Comparison of ENCODE assay signal across 8 cellular contexts in genomic region chr9:83473488-83473971, GRCh38.
DNase-seq lines count a peak whose midpoint lies in the region; ATAC-seq, FAIRE-seq and TF ChIP-seq lines count a peak whose summit lies in the region.

No MANE protein-coding gene starts in this region.

- peak overlapping the region; percentile 76 to 78 for H3K27ac ChIP-seq in A549

- peak overlapping the region; percentile 79 for H3K4me3 Mint-ChIP-seq in activated naive CD8-positive, alpha-beta T cell treated with anti-CD3 and anti-CD28 coated beads, Interleukin-2, amount 10 ng/mL, durations not matched to agents 7 days and 5 days

- peak overlapping the region; percentile 28 for H3K4me3 ChIP-seq in A549

- no peak for TF ChIP-seq CTCF in A549 (IDR thresholded peaks at IDR 0.05)

- no peak for TF ChIP-seq POLR2A in A549 (IDR thresholded peaks at IDR 0.05; ENCODE audit: low read length)

- ATAC-seq in A549, result no peak
- peak; percentile 86 for ATAC-seq in GM19023 (IDR thresholded peaks at IDR 0.05; ENCODE audit: unreplicated experiment)
- ATAC-seq in HG03097 (IDR thresholded peaks at IDR 0.05; ENCODE audit: low FRiP score, unreplicated experiment), result peak; percentile 93
- peak; percentile 86 for ATAC-seq in activated naive CD8-positive, alpha-beta T cell treated with anti-CD3 and anti-CD28 coated beads, Interleukin-2, amount 10 ng/mL, durations not matched to agents 7 days and 5 days (ENCODE audit: low read depth)
- ATAC-seq in stimulated activated naive CD8-positive, alpha-beta T cell treated with anti-CD3 and anti-CD28 coated beads, Interleukin-15, Interleukin-2, amounts not matched to agents 100 U/mL and 50 U/mL, for 24 hours, result peak; percentile 55

- peak overlapping the region; percentile 90 for H3K4me2 ChIP-seq in A549

- 22% methylated on average over 5 of the region's 5 CpGs for WGBS in A549 (ENCODE audit: missing lambda C conversion rate)

- H3K27me3 Mint-ChIP-seq in activated naive CD8-positive, alpha-beta T cell treated with anti-CD3 and anti-CD28 coated beads, Interleukin-2, amount 10 ng/mL, durations not matched to agents 7 days and 5 days, result no peaks in the 10 kb centered on the region

- peaks cover 2% of the 10 kb centered on the region for H3K36me3 Mint-ChIP-seq in activated naive CD8-positive, alpha-beta T cell treated with anti-CD3 and anti-CD28 coated beads, Interleukin-2, amount 10 ng/mL, durations not matched to agents 7 days and 5 days

- FAIRE-seq in A549 (lab: Jason Lieb, UNC), result peak; percentile 63

- no peak; a peak in 1 of 5 replicates for TF ChIP-seq EP300 in A549 (IDR thresholded peaks at IDR 0.05)

- peaks cover 4% of the 10 kb centered on the region for H3K9me3 Mint-ChIP-seq in activated naive CD8-positive, alpha-beta T cell treated with anti-CD3 and anti-CD28 coated beads, Interleukin-2, amount 10 ng/mL, durations not matched to agents 7 days and 5 days

- peaks cover 40% of the 10 kb centered on the region for H3K4me1 ChIP-seq in A549

- CTCF ChIA-PET in A549 (lab: Yijun Ruan, JAX), result no interaction called here

- TF ChIP-seq RAD21 in A549 (conservative IDR thresholded peaks at IDR 0.05 in 1 of 2, IDR thresholded peaks at IDR 0.05 in 1 of 2), result no peak

- peak in 1 of 2 experiments; percentile 27 for DNase-seq in A549 (ENCODE audit: low read depth in 1 of 2, low spot score in 1 of 2)
- DNase-seq in activated naive CD8-positive, alpha-beta T cell treated with anti-CD3 and anti-CD28 coated beads, Interleukin-2, amount 10 ng/mL, durations not matched to agents 7 days and 5 days, result no peak
- DNase-seq in stimulated activated naive CD8-positive, alpha-beta T cell treated with anti-CD3 and anti-CD28 coated beads, Interleukin-15, Interleukin-2, amounts not matched to agents 100 U/mL and 50 U/mL, for 24 hours, result peak; percentile 5
- DNase-seq in anterior cingulate cortex (lab: John Stamatoyannopoulos, UW), result no peak
- no peak for DNase-seq in NCI-H1092 (lab: John Stamatoyannopoulos, UW)
- no peak for DNase-seq in activated CD4-positive, alpha-beta T cell treated with anti-CD3 and anti-CD28 coated beads, Interleukin-2, amount 50 U/mL, for 48 hours

- H3K9me3 ChIP-seq in A549, result no peaks in the 10 kb centered on the region

- H3K27ac Mint-ChIP-seq in activated naive CD8-positive, alpha-beta T cell treated with anti-CD3 and anti-CD28 coated beads, Interleukin-2, amount 10 ng/mL, durations not matched to agents 7 days and 5 days, result peak overlapping the region; percentile 89

- POLR2A ChIA-PET in A549 (lab: Yijun Ruan, JAX), result no interaction called here
- POLR2A ChIA-PET in activated naive CD8-positive, alpha-beta T cell treated with anti-CD3 and anti-CD28 coated beads, Interleukin-2, amount 10 ng/mL, durations not matched to agents 7 days and 5 days (lab: Charles Lee), result no interaction called here

- peaks cover 20% of the 10 kb centered on the region for H3K4me1 Mint-ChIP-seq in activated naive CD8-positive, alpha-beta T cell treated with anti-CD3 and anti-CD28 coated beads, Interleukin-2, amount 10 ng/mL, durations not matched to agents 7 days and 5 days

TF ChIP-seq in A549, 52 proteins besides CTCF, POLR2A, EP300 and RAD21:
- TF ChIP-seq REST (IDR thresholded peaks at IDR 0.05), result no peak

Comparison
In these comparisons a context has a peak if more than half of its experiments do, and no peak if none do; other contexts are left out.
1. ATAC-seq: peak in GM19023 (single experiment), HG03097 (single experiment), activated naive CD8-positive, alpha-beta T cell treated with anti-CD3 and anti-CD28 coated beads, Interleukin-2, amount 10 ng/mL, durations not matched to agents 7 days and 5 days (single experiment) and stimulated activated naive CD8-positive, alpha-beta T cell treated with anti-CD3 and anti-CD28 coated beads, Interleukin-15, Interleukin-2, amounts not matched to agents 100 U/mL and 50 U/mL, for 24 hours (single experiment); none in A549 (0 of 2).